Comparison of ENCODE assay signal across 26 cellular contexts in genomic region chr18:12010187-12010802, GRCh38. TPM values are rescaled to one million over a fixed set of nuclear protein-coding genes. Genes with fewer than 3 reads are reported as not detected.
DNase-seq lines count a peak whose midpoint lies in the region; ATAC-seq, FAIRE-seq and TF ChIP-seq lines count a peak whose summit lies in the region.
"Had no signal": no experiment of that assay in that cellular context is flagged by ENCODE, and none has a peak within 500 bp of the region (broad histone marks: within the 10 kb centered on the region; RNA-seq: fewer than 3 reads in every experiment).

No MANE protein-coding gene starts in this region.

- H3K36me3 ChIP-seq in PC-3 (ENCODE audit: low read depth, low read length) (no peaks in the 10 kb centered on the region; the same call in 1 of the 2 replicates), kidney (ENCODE audit: control insufficient read depth in 1 of 2, insufficient read depth in 2 of 2, low read length in 2 of 2) (peaks cover 5 to 42% of the 10 kb centered on the region in 2 donors), thyroid gland (no peaks in the 10 kb centered on the region)
- H3K36me3 ChIP-seq: cardiac muscle cell had no signal

- 68 to 71% methylated on average over 9 to 10 of the region's 14 CpGs for WGBS in thyroid gland, 2 donors

- POLR2A ChIA-PET in PC-3 (lab: Charles Lee; ENCODE audit: unreplicated experiment), result no interaction called here

- H3K4me2 ChIP-seq in PC-3 (ENCODE audit: low read length), result no peak overlapping the region
- H3K4me2 ChIP-seq: A549 had no signal

- DNase-seq in NCI-H510A treated with DMSO at 0.1 percent for 48 hours (lab: John Stamatoyannopoulos, UW) (peak; percentile 50), NCI-H510A (lab: John Stamatoyannopoulos, UW) (no peak), PC-3 (no peak), kidney (peak; percentile 76), thyroid gland (peak; percentile 53 to 74), NCI-H526 treated with DMSO at 0.1 percent for 48 hours (lab: John Stamatoyannopoulos, UW) (no peak), G401 (ENCODE audit: low spot score) (no peak), cardiac septum (ENCODE audit: low spot score) (no peak)
- DNase-seq: activated CD4-positive, CD25-positive, alpha-beta regulatory T cell treated with anti-CD3 and anti-CD28 coated beads, Interleukin-2, amount 50 U/mL, for 72 hours; activated CD8-positive, alpha-beta T cell treated with anti-CD3 and anti-CD28 coated beads, Interleukin-2, amount 10 ng/mL, durations not matched to agents 7 days and 5 days; activated naive CD4-positive, alpha-beta T cell treated with Interleukin-2 at 50 U/mL for 16 hours; amniotic stem cell; COR-L47; foreskin melanocyte; hypothalamus; NCI-H1105; NCI-H2171; nucleus accumbens; retina; SHP77 treated with DMSO at 0.1 percent for 48 hours; stimulated activated CD4-positive, alpha-beta T cell treated with anti-CD3 and anti-CD28 coated beads, Interleukin-4, amount 100 ng/mL, for 4 hours; stimulated activated naive CD8-positive, alpha-beta T cell treated with anti-CD3 and anti-CD28 coated beads, Interleukin-15, amount 100 ng/mL, for 72 hours had no signal

- H4K20me1 ChIP-seq in PC-3 (ENCODE audit: low read length), result no peaks in the 10 kb centered on the region

- H3K9me3 ChIP-seq in PC-3 (ENCODE audit: low read length) (no peaks in the 10 kb centered on the region), kidney (ENCODE audit: control insufficient read depth in 1 of 2, low read length in 2 of 2) (no peaks in the 10 kb centered on the region), thyroid gland (no peaks in the 10 kb centered on the region)
- H3K9me3 ChIP-seq: A549 had no signal

- H3K27me3 ChIP-seq in PC-3 (ENCODE audit: low read length) (no peaks in the 10 kb centered on the region), thyroid gland (no peaks in the 10 kb centered on the region)
- H3K27me3 ChIP-seq: cardiac muscle cell had no signal

- H3K4me3 ChIP-seq in PC-3 (ENCODE audit: low read length) (no peak overlapping the region), kidney (ENCODE audit: low read length in 2 of 2) (no peak overlapping the region), thyroid gland (replicated peaks in 1 of 3) (no peak overlapping the region)
- H3K4me3 ChIP-seq: A549, cardiac muscle cell, lung had no signal

- no peak for FAIRE-seq in kidney (lab: Jason Lieb, UNC)
- FAIRE-seq: A549, islet of Langerhans had no signal

- intact Hi-C loops in PC-3 (cut with micrococcal nuclease), result no loop called here
- intact Hi-C loops in kidney (cut with DNase I), result no loop called here
- intact Hi-C loops in thyroid gland (cut with DNase I), result no loop called here
- intact Hi-C loops in cardiac septum (cut with DNase I), result no loop called here

- in situ Hi-C loops in G401 (cut with HindIII; ENCODE audit: low sequenced_read_pairs), result no loop called here

- CTCF ChIA-PET in PC-3 (lab: Charles Lee), result no interaction called here

- no peaks in the 10 kb centered on the region for H3K9me2 ChIP-seq in PC-3 (replicated peaks; ENCODE audit: low read length)

- no TSS peak for BruUV-seq in PC-3 (replicated peaks; lab: Mats Ljungman, UMichigan)

- H2AFZ ChIP-seq in PC-3 (ENCODE audit: low read length), result no peak overlapping the region

- no peaks in the 10 kb centered on the region for H3F3A ChIP-seq in PC-3 (ENCODE audit: low read length, unreplicated experiment)

- H3K4me1 ChIP-seq in PC-3 (ENCODE audit: insufficient read depth, low read length) (peaks cover 19% of the 10 kb centered on the region), kidney (ENCODE audit: control insufficient read depth in 1 of 2, insufficient read depth in 1 of 2, low read depth in 1 of 2, low read length in 2 of 2) (peaks cover 42 to 55% of the 10 kb centered on the region in 2 donors), thyroid gland (peaks cover 62 to 93% of the 10 kb centered on the region in 2 donors)

- H3K9ac ChIP-seq in PC-3 (ENCODE audit: low read length) (no peak overlapping the region), kidney (ENCODE audit: low read length in 2 of 2) (peak overlapping the region in 1 of 2 donors; percentile 44)

- no peaks in the 10 kb centered on the region for H3K79me2 ChIP-seq in PC-3 (ENCODE audit: low read length)

- H3K27ac ChIP-seq in PC-3 (ENCODE audit: low read length), result no peak overlapping the region
- peak overlapping the region; percentile 7 to 83 for H3K27ac ChIP-seq in kidney (ENCODE audit: low read depth in 2 of 2, low read length in 2 of 2)
- peak overlapping the region; percentile 9 to 95 (median 92) for H3K27ac ChIP-seq in thyroid gland
- H3K27ac ChIP-seq: A549, cardiac muscle cell had no signal

- no peak for TF ChIP-seq POLR2A in thyroid gland (IDR thresholded peaks at IDR 0.05)

- TF ChIP-seq CTCF in PC-3 (conservative IDR thresholded peaks at IDR 0.05; ENCODE audit: low read depth, low read length) (peak; percentile 51), kidney (IDR thresholded peaks at IDR 0.05; ENCODE audit: borderline replicate concordance, extremely low read depth, insufficient read depth) (no peak), thyroid gland (IDR thresholded peaks at IDR 0.05) (peak in 4 of 6 experiments; percentile 14 to 34 (median 19))

- no peak for ATAC-seq in PC-3
- ATAC-seq: A549; activated CD8-positive, alpha-beta T cell treated with anti-CD3 and anti-CD28 coated beads, Interleukin-2, amount 10 ng/mL, durations not matched to agents 7 days and 5 days; stimulated activated naive CD8-positive, alpha-beta T cell treated with anti-CD3 and anti-CD28 coated beads, Interleukin-15, amount 100 ng/mL, for 72 hours had no signal

RNA-seq across cellular contexts. Expression of gene IMPA2, which starts 29.0 kb away (rescaled TPM):
- total RNA-seq in PC-3 (2014; rRNA removed) (38.2 and 45.6 TPM in 2 replicates), kidney (157 TPM), thyroid gland (10 to 100 TPM; 42.5 to 75.8 (median 54.3) TPM), cardiac septum (19.9 TPM)
- polyA plus RNA-seq in kidney (ENCODE audit: insufficient read depth, low read depth, low replicate concordance), result 348 TPM
- 51.4 and 55.8 TPM in 2 replicates for total RNA-seq in G401 (2014; rRNA removed; shearing (Covaris generic))

Comparison
In these comparisons a context has a peak if more than half of its experiments do, and no peak if none do; other contexts are left out.
1. DNase-seq: peak in NCI-H510A treated with DMSO at 0.1 percent for 48 hours (single experiment), kidney (single experiment) and thyroid gland (2 of 2); none in NCI-H510A (single experiment), PC-3 (single experiment), NCI-H526 treated with DMSO at 0.1 percent for 48 hours (single experiment), G401 (single experiment) and cardiac septum (single experiment).